ENCODE assay signal across 14 cellular contexts in the genomic region with DNA sequence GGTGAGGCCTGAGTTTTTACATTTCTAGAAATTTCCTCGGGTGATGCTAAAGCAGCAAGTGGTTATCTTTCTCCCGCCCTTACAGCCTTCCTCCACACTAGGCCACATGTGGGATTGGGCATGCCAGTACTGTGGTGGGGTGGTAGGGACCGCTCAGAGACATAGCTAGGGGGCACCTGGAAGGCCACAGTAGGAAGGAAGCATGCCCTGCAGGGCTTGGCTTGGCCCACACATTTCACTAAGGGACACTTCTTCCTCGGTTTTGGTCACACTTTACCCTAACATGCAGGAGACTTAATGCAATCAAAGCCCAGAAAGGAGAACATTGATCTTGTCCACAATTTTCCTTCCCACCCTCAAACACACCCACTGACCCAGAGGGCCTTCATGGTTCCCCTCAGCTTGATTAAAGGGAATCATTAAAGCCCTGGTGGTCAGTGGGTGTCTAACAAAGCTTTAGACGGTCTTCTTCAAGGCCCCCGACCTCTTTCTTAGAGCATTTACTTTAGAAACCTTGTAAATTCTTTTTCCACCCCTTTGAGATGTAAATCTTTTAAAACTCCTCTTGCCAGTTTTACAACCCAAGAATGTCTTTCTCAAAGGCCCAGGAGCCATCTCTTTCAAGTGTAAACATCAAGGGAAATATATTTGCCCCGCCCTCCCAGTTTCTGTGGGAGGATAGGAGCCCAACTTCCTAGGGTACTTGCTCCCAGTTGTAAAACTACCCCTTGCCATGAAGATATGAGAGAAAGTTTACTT.
"Had no signal": no experiment of that assay in that cellular context is flagged by ENCODE, and none has a peak within 500 bp of the region (broad histone marks: within the 10 kb centered on the region; RNA-seq: fewer than 3 reads in every experiment).

No MANE protein-coding gene starts in this region.

- H3K27ac Mint-ChIP-seq: activated B cell treated with CpG ODN at 0.5 μM for 24 hours; activated CD4-positive, alpha-beta memory T cell treated with anti-CD3 and anti-CD28 coated beads for 36 hours; activated naive CD8-positive, alpha-beta T cell treated with anti-CD3 and anti-CD28 coated beads for 36 hours; effector memory CD8-positive, alpha-beta T cell; mesothelial cell of epicardium; T-cell had no signal

- H3K27ac ChIP-seq: spleen, thyroid gland had no signal

- H3K4me3 Mint-ChIP-seq: activated B cell treated with CpG ODN at 0.5 μM for 24 hours; activated CD4-positive, alpha-beta memory T cell treated with anti-CD3 and anti-CD28 coated beads for 36 hours; activated naive CD8-positive, alpha-beta T cell treated with anti-CD3 and anti-CD28 coated beads for 36 hours; effector memory CD8-positive, alpha-beta T cell; mesothelial cell of epicardium; nephron; T-cell had no signal

- H3K4me1 Mint-ChIP-seq: activated B cell treated with CpG ODN at 0.5 μM for 24 hours; activated naive CD8-positive, alpha-beta T cell treated with anti-CD3 and anti-CD28 coated beads for 36 hours; nephron; T-cell had no signal

- H3K27me3 ChIP-seq: spleen, thyroid gland had no signal

- H3K27me3 Mint-ChIP-seq: activated B cell treated with CpG ODN at 0.5 μM for 24 hours; activated CD4-positive, alpha-beta memory T cell treated with anti-CD3 and anti-CD28 coated beads for 36 hours; effector memory CD8-positive, alpha-beta T cell; T-cell had no signal

- DNase-seq: activated B cell treated with CpG ODN at 0.5 μM for 24 hours; activated CD4-positive, alpha-beta memory T cell treated with anti-CD3 and anti-CD28 coated beads for 36 hours; activated CD4-positive, alpha-beta T cell treated with anti-CD3 and anti-CD28 coated beads for 4 hours; activated naive CD8-positive, alpha-beta T cell treated with anti-CD3 and anti-CD28 coated beads for 36 hours; activated T-cell treated with anti-CD3 and anti-CD28 coated beads for 4 hours; amniotic stem cell; caudate nucleus; effector memory CD8-positive, alpha-beta T cell; spleen; stimulated activated naive CD4-positive, alpha-beta T cell; T-cell; thyroid gland had no signal

- H3K4me3 ChIP-seq: spleen, thyroid gland had no signal

- H3K9me3 Mint-ChIP-seq: activated naive CD8-positive, alpha-beta T cell treated with anti-CD3 and anti-CD28 coated beads for 36 hours; effector memory CD8-positive, alpha-beta T cell had no signal

- H3K4me1 ChIP-seq: spleen, thyroid gland had no signal

- H3K9me3 ChIP-seq: spleen, thyroid gland had no signal

- H3K36me3 ChIP-seq: spleen, thyroid gland had no signal

- H3K36me3 Mint-ChIP-seq: activated CD4-positive, alpha-beta memory T cell treated with anti-CD3 and anti-CD28 coated beads for 36 hours; activated naive CD8-positive, alpha-beta T cell treated with anti-CD3 and anti-CD28 coated beads for 36 hours; T-cell had no signal
